ENCODE assay signal across 14 cellular contexts in genomic region chr15:63186065-63186464, GRCh38. TPM values are rescaled to one million over a fixed set of nuclear protein-coding genes. Genes with fewer than 3 reads are reported as not detected.
DNase-seq lines count a peak whose midpoint lies in the region; ATAC-seq and TF ChIP-seq lines count a peak whose summit lies in the region.
"Had no signal": no experiment of that assay in that cellular context is flagged by ENCODE, and none has a peak within 500 bp of the region (broad histone marks: within the 10 kb centered on the region; RNA-seq: fewer than 3 reads in every experiment).

No MANE protein-coding gene starts in this region.

- ATAC-seq in right cardiac atrium (no peak), GM21423 (IDR thresholded peaks at IDR 0.05; ENCODE audit: unreplicated experiment) (no peak)
- ATAC-seq: left lobe of liver; natural killer cell treated with Interleukin-12 subunit alpha and Interleukin-12 subunit beta and Interleukin-15 and Interleukin-18, amount 100 ng/mL, for 72 hours had no signal

- no peak overlapping the region for H3K4me3 ChIP-seq in right atrium auricular region
- H3K4me3 ChIP-seq in right cardiac atrium (ENCODE audit: low read length): no peak overlapping the region
- H3K4me3 ChIP-seq in adipocyte (ENCODE audit: low read length): no peak overlapping the region
- no peak overlapping the region for H3K4me3 ChIP-seq in fibroblast of the aortic adventitia (ENCODE audit: low read depth, low read length)
- H3K4me3 ChIP-seq: dorsolateral prefrontal cortex had no signal

- H3K27me3 ChIP-seq in right atrium auricular region (no peaks in the 10 kb centered on the region), right cardiac atrium (ENCODE audit: control insufficient read depth, insufficient read depth) (no peaks in the 10 kb centered on the region), adipocyte (replicated peaks; ENCODE audit: control insufficient read depth, insufficient read depth, low read length) (no peaks in the 10 kb centered on the region)
- H3K27me3 ChIP-seq: dorsolateral prefrontal cortex had no signal

- no peaks in the 10 kb centered on the region for H3K36me3 Mint-ChIP-seq in type B pancreatic cell

- peak overlapping the region; percentile 38 for H3K27ac Mint-ChIP-seq in type B pancreatic cell
- H3K27ac Mint-ChIP-seq: natural killer cell treated with Interleukin-12 subunit alpha and Interleukin-12 subunit beta and Interleukin-15 and Interleukin-18, amount 100 ng/mL, for 72 hours had no signal

- H3K36me3 ChIP-seq in right atrium auricular region (no peaks in the 10 kb centered on the region), adipocyte (ENCODE audit: control insufficient read depth, insufficient read depth, low read length, severe bottlenecking) (no peaks in the 10 kb centered on the region)

- intact Hi-C loops in right cardiac atrium (cut with DNase I): no loop called here

- H3K4me1 Mint-ChIP-seq in type B pancreatic cell (ENCODE audit: unreplicated experiment): peaks cover 11% of the 10 kb centered on the region

- H3K4me3 Mint-ChIP-seq in type B pancreatic cell: peak overlapping the region; percentile 60
- H3K4me3 Mint-ChIP-seq: natural killer cell treated with Interleukin-12 subunit alpha and Interleukin-12 subunit beta and Interleukin-15 and Interleukin-18, amount 100 ng/mL, for 72 hours had no signal

- H3K27ac ChIP-seq in right atrium auricular region (no peak overlapping the region), right cardiac atrium (ENCODE audit: low read length) (no peak overlapping the region)

- peak; percentile 23 for DNase-seq in right atrium auricular region (ENCODE audit: low spot score)
- DNase-seq in right cardiac atrium: no peak
- peak; percentile 88 for DNase-seq in adipocyte (ENCODE audit: low read depth)
- peak; percentile 68 for DNase-seq in fibroblast of the aortic adventitia (ENCODE audit: low read depth)
- DNase-seq in type B pancreatic cell (ENCODE audit: extremely low spot score, unreplicated experiment): no peak
- no peak for DNase-seq in NK-92 (lab: John Stamatoyannopoulos, UW; ENCODE audit: unreplicated experiment)
- DNase-seq in GM19240 (ENCODE audit: insufficient read length, low spot score): no peak
- DNase-seq: activated CD4-positive, CD25-positive, alpha-beta regulatory T cell treated with anti-CD3 and anti-CD28 coated beads, Interleukin-2, amount 50 U/mL, for 72 hours; dorsolateral prefrontal cortex; NCI-H2081 treated with DMSO at 0.1 percent for 48 hours; T-helper 1 cell had no signal

- no peaks in the 10 kb centered on the region for H3K27me3 Mint-ChIP-seq in type B pancreatic cell

- H3K9me3 ChIP-seq in right atrium auricular region (no peaks in the 10 kb centered on the region), right cardiac atrium (ENCODE audit: control insufficient read depth, low read length) (no peaks in the 10 kb centered on the region), adipocyte (ENCODE audit: control insufficient read depth, low read length) (no peaks in the 10 kb centered on the region)

- H3K9me3 Mint-ChIP-seq in type B pancreatic cell: no peaks in the 10 kb centered on the region
- H3K9me3 Mint-ChIP-seq: natural killer cell treated with Interleukin-12 subunit alpha and Interleukin-12 subunit beta and Interleukin-15 and Interleukin-18, amount 100 ng/mL, for 72 hours had no signal

- no peak overlapping the region for H3K9ac ChIP-seq in adipocyte (ENCODE audit: low read length)

- H3K4me1 ChIP-seq in right atrium auricular region: peaks cover 0 to 9% of the 10 kb centered on the region in 2 donors
- no peaks in the 10 kb centered on the region for H3K4me1 ChIP-seq in right cardiac atrium (ENCODE audit: control insufficient read depth, insufficient read depth, low read length)
- peaks cover 23% of the 10 kb centered on the region for H3K4me1 ChIP-seq in adipocyte (ENCODE audit: control insufficient read depth, insufficient read depth, low read length)

- WGBS in right cardiac atrium: 41% methylated on average over 2 of the region's 2 CpGs

- TF ChIP-seq CTCF in right atrium auricular region (IDR thresholded peaks at IDR 0.05): no peak
- TF ChIP-seq CTCF in fibroblast of the aortic adventitia (IDR thresholded peaks at IDR 0.05; ENCODE audit: insufficient read depth, low read length): no peak
- TF ChIP-seq CTCF in type B pancreatic cell (conservative IDR thresholded peaks at IDR 0.05): no peak

RNA-seq across cellular contexts. Expression of gene RAB8B, which starts 3.3 kb away (rescaled TPM):
- 10 to 100 TPM; 10.2 to 19.3 TPM for total RNA-seq in right atrium auricular region
- 10 to 100 TPM; 16.1 to 21.5 (median 19.3) TPM for total RNA-seq in right cardiac atrium
- polyA plus RNA-seq in right cardiac atrium: 7.2 TPM
- 25.3 and 84.1 TPM in 2 replicates for total RNA-seq in fibroblast of the aortic adventitia (ENCODE audit: low replicate concordance)
- total RNA-seq in type B pancreatic cell (ENCODE audit: low replicate concordance): 26.5 and 36.8 TPM in 2 replicates

RNA-seq across cellular contexts. Expression of gene RPS27L, which starts 28.8 kb away (rescaled TPM):
- total RNA-seq in right atrium auricular region (10 to 100 TPM; 74.7 to 76.4 TPM), right cardiac atrium (100 to 1,000 TPM; 142 to 188 (median 159) TPM), fibroblast of the aortic adventitia (ENCODE audit: low replicate concordance) (92.0 and 193 TPM in 2 replicates), type B pancreatic cell (ENCODE audit: low replicate concordance) (205 and 235 TPM in 2 replicates)
- polyA plus RNA-seq in right cardiac atrium: 183 TPM

Comparison
In these comparisons a context has a peak if more than half of its experiments do, and no peak if none do; other contexts are left out.
1. DNase-seq: peak in right atrium auricular region (single experiment), adipocyte (single experiment) and fibroblast of the aortic adventitia (single experiment); none in right cardiac atrium (0 of 3), type B pancreatic cell (single experiment), NK-92 (single experiment) and GM19240 (single experiment).